In the genomic region with DNA sequence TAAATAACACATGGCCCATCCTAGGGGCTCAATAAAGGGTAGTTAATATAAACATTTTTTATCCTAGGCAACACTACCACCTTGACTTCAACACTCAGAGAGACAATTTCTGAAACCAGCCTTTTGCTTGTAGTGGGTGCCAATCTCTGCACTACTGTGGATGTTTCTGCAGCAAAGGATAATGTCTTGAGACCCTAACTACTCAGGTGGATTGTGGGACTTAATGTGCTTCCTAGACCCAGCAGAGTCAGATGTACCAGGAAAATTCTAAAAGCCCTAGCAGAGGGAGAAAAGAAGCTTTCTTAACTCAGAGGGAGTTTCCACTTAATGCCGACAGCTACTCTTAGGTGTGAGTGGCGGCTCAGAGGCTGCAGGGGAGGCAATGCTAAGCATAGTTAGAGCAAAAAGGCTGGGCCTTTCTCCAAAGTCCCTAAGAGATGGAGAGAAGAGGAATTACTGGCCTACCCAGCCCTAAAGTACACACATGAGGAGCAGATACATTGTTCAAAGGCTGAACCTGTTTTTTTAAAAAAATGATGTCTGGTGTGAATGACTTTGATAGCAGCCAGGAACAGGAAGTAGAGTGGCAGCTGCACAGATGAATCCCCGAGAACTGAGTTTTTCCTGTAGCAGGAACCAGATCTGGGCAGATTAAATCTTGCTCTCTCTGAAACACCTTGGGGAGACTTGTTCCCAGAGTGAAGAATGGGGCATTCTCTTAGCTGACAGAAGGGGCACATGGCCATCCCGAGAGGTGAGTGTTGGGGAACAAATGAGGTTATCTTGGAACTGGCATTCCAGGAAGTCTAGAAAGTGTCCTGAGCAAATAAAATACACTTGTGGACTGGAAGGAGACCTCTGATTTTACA, we compare ENCODE assay signal across 9 cellular contexts. TPM values are rescaled to one million over a fixed set of nuclear protein-coding genes. Genes with fewer than 3 reads are reported as not detected.
DNase-seq lines count a peak whose midpoint lies in the region; ATAC-seq, FAIRE-seq and TF ChIP-seq lines count a peak whose summit lies in the region.
"Had no signal": no experiment of that assay in that cellular context is flagged by ENCODE, and none has a peak within 500 bp of the region (broad histone marks: within the 10 kb centered on the region; RNA-seq: fewer than 3 reads in every experiment).

No MANE protein-coding gene starts in this region.

- peak; percentile 64 to 66 for DNase-seq in Caco-2
- peak; percentile 31 for DNase-seq in HK-2 (ENCODE audit: unreplicated experiment)
- no peak for DNase-seq in activated T-helper 1 cell treated with anti-CD3 and anti-CD28 coated beads, Interleukin-12 subunit alpha, Interleukin-12 subunit beta, Interleukin-2, Interleukin-4 antibody, amounts not matched to agents 30 ng/mL and 10 ng/mL and 1 ng/mL, durations not matched to agents 14 hours and 24 hours and 36 hours (ENCODE audit: low spot score)
- peak; percentile 50 for DNase-seq in mucosa of gallbladder (ENCODE audit: low spot score)
- no peak for DNase-seq in GM12892 (ENCODE audit: insufficient read length)
- no peak for DNase-seq in pons (ENCODE audit: low spot score)

- H3K27me3 Mint-ChIP-seq in Caco-2 (ENCODE audit: insufficient read depth, unreplicated experiment) = no peaks in the 10 kb centered on the region
- H3K27me3 Mint-ChIP-seq in activated T-helper 1 cell treated with anti-CD3 and anti-CD28 coated beads, Interleukin-12 subunit alpha, Interleukin-12 subunit beta, Interleukin-2, Interleukin-4 antibody, amounts not matched to agents 30 ng/mL and 10 ng/mL and 1 ng/mL, durations not matched to agents 14 hours and 24 hours and 36 hours (ENCODE audit: insufficient read depth) = peaks cover 2% of the 10 kb centered on the region

- peak overlapping the region; percentile 90 for H3K27ac Mint-ChIP-seq in Caco-2 (ENCODE audit: unreplicated experiment)
- peak overlapping the region; percentile 60 for H3K27ac Mint-ChIP-seq in activated T-helper 1 cell treated with anti-CD3 and anti-CD28 coated beads, Interleukin-12 subunit alpha, Interleukin-12 subunit beta, Interleukin-2, Interleukin-4 antibody, amounts not matched to agents 30 ng/mL and 10 ng/mL and 1 ng/mL, durations not matched to agents 14 hours and 24 hours and 36 hours

- H3K36me3 Mint-ChIP-seq in Caco-2 (ENCODE audit: insufficient read depth, unreplicated experiment) = no peaks in the 10 kb centered on the region
- no peaks in the 10 kb centered on the region for H3K36me3 Mint-ChIP-seq in activated T-helper 1 cell treated with anti-CD3 and anti-CD28 coated beads, Interleukin-12 subunit alpha, Interleukin-12 subunit beta, Interleukin-2, Interleukin-4 antibody, amounts not matched to agents 30 ng/mL and 10 ng/mL and 1 ng/mL, durations not matched to agents 14 hours and 24 hours and 36 hours (ENCODE audit: low read depth)

- H3K4me3 ChIP-seq in Caco-2 (ENCODE audit: low read depth, low read length) = 0 out of 2 replicates have a peak overlapping the region, but pooled peaks have one; percentile 9
- H3K4me3 ChIP-seq: K562 had no signal

- peaks cover 20% of the 10 kb centered on the region for H3K4me1 Mint-ChIP-seq in Caco-2 (ENCODE audit: low read depth, unreplicated experiment)
- H3K4me1 Mint-ChIP-seq in activated T-helper 1 cell treated with anti-CD3 and anti-CD28 coated beads, Interleukin-12 subunit alpha, Interleukin-12 subunit beta, Interleukin-2, Interleukin-4 antibody, amounts not matched to agents 30 ng/mL and 10 ng/mL and 1 ng/mL, durations not matched to agents 14 hours and 24 hours and 36 hours (ENCODE audit: low read depth) = peaks cover 25% of the 10 kb centered on the region

- intact Hi-C loops in Caco-2 (cut with micrococcal nuclease; ENCODE audit: unreplicated experiment) = loop anchor here (1.0 kb wide), 4 partner anchors 29 to 79 kb away; partner anchors contain the start of gene ABCD3
- intact Hi-C loops in activated T-helper 1 cell treated with anti-CD3 and anti-CD28 coated beads, Interleukin-12 subunit alpha, Interleukin-12 subunit beta, Interleukin-2, Interleukin-4 antibody, amounts not matched to agents 30 ng/mL and 10 ng/mL and 1 ng/mL, durations not matched to agents 14 hours and 24 hours and 36 hours (cut with micrococcal nuclease) = loop anchor here (1.0 to 10.0 kb wide), 2 partner anchors 34 to 480 kb away; partner anchors contain the start of genes ABCD3 and GCLM

- H3K9me3 Mint-ChIP-seq in Caco-2 (ENCODE audit: unreplicated experiment) = no peaks in the 10 kb centered on the region
- peaks cover 8% of the 10 kb centered on the region for H3K9me3 Mint-ChIP-seq in activated T-helper 1 cell treated with anti-CD3 and anti-CD28 coated beads, Interleukin-12 subunit alpha, Interleukin-12 subunit beta, Interleukin-2, Interleukin-4 antibody, amounts not matched to agents 30 ng/mL and 10 ng/mL and 1 ng/mL, durations not matched to agents 14 hours and 24 hours and 36 hours

- FAIRE-seq in GM12892 (lab: Jason Lieb, UNC) = no peak
- FAIRE-seq: K562 had no signal

- no peak for TF ChIP-seq POLR2A in GM12892 (IDR thresholded peaks at IDR 0.05; ENCODE audit: low read depth, low read length)

- CTCF ChIA-PET in Caco-2 (lab: Charles Lee) = interaction anchor here (0.7 to 1.5 kb wide), 3 partner anchors 42 to 359 kb away, joined by 3 to 6 read pairs (median 5); no protein-coding TSS in a partner anchor

- H3K4me3 Mint-ChIP-seq in Caco-2 (ENCODE audit: unreplicated experiment) = peak overlapping the region; percentile 70
- peak overlapping the region; percentile 46 for H3K4me3 Mint-ChIP-seq in activated T-helper 1 cell treated with anti-CD3 and anti-CD28 coated beads, Interleukin-12 subunit alpha, Interleukin-12 subunit beta, Interleukin-2, Interleukin-4 antibody, amounts not matched to agents 30 ng/mL and 10 ng/mL and 1 ng/mL, durations not matched to agents 14 hours and 24 hours and 36 hours

- H3K4me1 ChIP-seq in Caco-2 = peaks cover 66% of the 10 kb centered on the region

- H3K27me3 ChIP-seq in Caco-2 (replicated peaks; ENCODE audit: control insufficient read depth, insufficient read depth, low read length) = no peaks in the 10 kb centered on the region

- no peak for ATAC-seq in HG03460 (IDR thresholded peaks at IDR 0.05; ENCODE audit: unreplicated experiment)
- no peak for ATAC-seq in GM21526 (IDR thresholded peaks at IDR 0.05; ENCODE audit: low FRiP score, unreplicated experiment)
- ATAC-seq: K562 had no signal

- no peaks in the 10 kb centered on the region for H3K36me3 ChIP-seq in Caco-2 (ENCODE audit: control insufficient read depth, insufficient read depth, low read length)

- POLR2A ChIA-PET in Caco-2 (lab: Charles Lee) = interaction anchor here (0.6 to 2.0 kb wide), 3 partner anchors 28 to 42 kb away, joined by 4 to 12 read pairs (median 5); no protein-coding TSS in a partner anchor

- BruUV-seq in Caco-2 (replicated peaks; lab: Mats Ljungman, UMichigan) = no TSS peak

- TF ChIP-seq CTCF in Caco-2 (IDR thresholded peaks at IDR 0.05; ENCODE audit: insufficient read depth in 1 of 2, low read depth in 1 of 2, low read length in 1 of 2, severe bottlenecking in 1 of 2, unreplicated experiment in 1 of 2) = no peak

- peaks cover 2% of the 10 kb centered on the region for H3K9me3 ChIP-seq in Caco-2

RNA-seq across cellular contexts. Expression of gene ABCD3, which starts 33.5 kb away (rescaled TPM):
- total RNA-seq in Caco-2 (2022) (93.4 and 94.4 TPM in 2 replicates), mucosa of gallbladder (102 TPM)
- total RNA-seq in activated T-helper 1 cell treated with anti-CD3 and anti-CD28 coated beads, Interleukin-12 subunit alpha, Interleukin-12 subunit beta, Interleukin-2, Interleukin-4 antibody, amounts not matched to agents 30 ng/mL and 10 ng/mL and 1 ng/mL, durations not matched to agents 14 hours and 24 hours and 36 hours = 25.7 and 28.2 TPM in 2 replicates
- 21.9 TPM for polyA plus RNA-seq in GM12892 (2012; ENCODE audit: missing spikeins)

Comparison
In these comparisons a context has a peak if more than half of its experiments do, and no peak if none do; other contexts are left out.
1. DNase-seq: peak in Caco-2 (2 of 2), HK-2 (single experiment) and mucosa of gallbladder (single experiment); none in activated T-helper 1 cell treated with anti-CD3 and anti-CD28 coated beads, Interleukin-12 subunit alpha, Interleukin-12 subunit beta, Interleukin-2, Interleukin-4 antibody, amounts not matched to agents 30 ng/mL and 10 ng/mL and 1 ng/mL, durations not matched to agents 14 hours and 24 hours and 36 hours (single experiment), GM12892 (single experiment) and pons (single experiment).